ENCODE assay signal across 9 cellular contexts in the genomic region with DNA sequence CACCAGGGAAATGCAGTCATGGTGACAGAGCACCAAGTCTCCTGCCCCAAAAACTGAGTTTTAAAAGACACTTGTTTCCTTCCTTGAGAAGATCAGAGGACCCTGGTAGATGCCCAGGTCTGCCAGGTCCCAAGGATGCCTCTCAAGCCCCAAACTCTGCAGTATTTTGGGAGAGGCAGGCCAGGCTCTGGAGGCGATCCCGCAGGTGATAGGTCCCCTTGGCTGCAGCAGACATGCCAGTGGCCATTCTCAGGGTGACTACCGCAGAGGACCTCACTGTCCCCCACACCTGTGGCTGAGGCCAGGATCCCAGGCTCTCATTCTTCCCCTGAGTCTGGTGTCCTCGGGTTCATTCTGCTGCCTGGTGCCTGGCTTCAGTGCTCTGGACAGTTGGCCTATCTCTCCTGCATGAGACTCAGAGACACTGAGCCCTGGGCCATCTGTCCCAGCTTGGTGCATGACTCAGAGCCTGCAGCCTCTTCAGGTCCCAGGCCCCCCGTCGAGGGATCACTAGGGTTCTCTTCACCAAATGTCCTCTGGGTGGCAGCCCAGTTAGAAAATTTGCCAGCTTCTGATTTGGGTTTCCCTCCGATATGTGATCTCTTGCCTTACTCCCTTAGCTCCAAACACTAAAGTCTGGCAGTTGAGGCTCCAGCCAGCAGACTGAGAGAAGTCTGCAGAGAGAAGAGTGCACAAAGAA. TPM values are rescaled to one million over a fixed set of nuclear protein-coding genes. Genes with fewer than 3 reads are reported as not detected.
A peak's percentile ranks its signal among the peaks of the same experiment; 100 is the strongest.
DNase-seq lines count a peak whose midpoint lies in the region; ATAC-seq and TF ChIP-seq lines count a peak whose summit lies in the region.
"Had no signal": no experiment of that assay in that cellular context is flagged by ENCODE, and none has a peak within 500 bp of the region (broad histone marks: within the 10 kb centered on the region; RNA-seq: fewer than 3 reads in every experiment).

No MANE protein-coding gene starts in this region.

- no peaks in the 10 kb centered on the region for H3K36me3 ChIP-seq in OCI-LY7 (ENCODE audit: insufficient read depth, low read length)

- intact Hi-C loops in Right ventricle myocardium inferior (cut with DNase I) (no loop called here), cardiac septum (cut with DNase I) (no loop called here), OCI-LY7 (cut with micrococcal nuclease; ENCODE audit: unreplicated experiment) (no loop called here)
- intact Hi-C loops in activated T-helper 2 cell treated with anti-CD3 and anti-CD28 coated beads, Interferon-gamma antibody, Interleukin-2, Interleukin-4, amounts not matched to agents 10 μg/mL and 5 μg/mL and 100 μg/mL, durations not matched to agents 14 hours and 24 hours and 36 hours (cut with micrococcal nuclease) = no loop called here

- H3K9me3 Mint-ChIP-seq in type B pancreatic cell = no peaks in the 10 kb centered on the region
- H3K9me3 Mint-ChIP-seq in activated T-helper 2 cell treated with anti-CD3 and anti-CD28 coated beads, Interferon-gamma antibody, Interleukin-2, Interleukin-4, amounts not matched to agents 10 μg/mL and 5 μg/mL and 100 μg/mL, durations not matched to agents 14 hours and 24 hours and 36 hours = no peaks in the 10 kb centered on the region
- H3K9me3 Mint-ChIP-seq: memory B cell had no signal

- no peak overlapping the region for H3K4me2 ChIP-seq in OCI-LY7 (ENCODE audit: low read length)

- H3K27ac ChIP-seq in OCI-LY7 (ENCODE audit: low read depth, low read length, poor library complexity, severe bottlenecking) = no peak overlapping the region

- H3K4me3 ChIP-seq in OCI-LY7 (ENCODE audit: low read depth, low read length, poor library complexity, severe bottlenecking) (no peak overlapping the region), fibroblast of pulmonary artery (replicated peaks; ENCODE audit: low read depth, low read length) (no peak overlapping the region)

- H3K4me3 Mint-ChIP-seq in type B pancreatic cell = no peak overlapping the region
- no peak overlapping the region for H3K4me3 Mint-ChIP-seq in activated T-helper 2 cell treated with anti-CD3 and anti-CD28 coated beads, Interferon-gamma antibody, Interleukin-2, Interleukin-4, amounts not matched to agents 10 μg/mL and 5 μg/mL and 100 μg/mL, durations not matched to agents 14 hours and 24 hours and 36 hours (ENCODE audit: low read depth)
- H3K4me3 Mint-ChIP-seq: memory B cell had no signal

- no peaks in the 10 kb centered on the region for H3K79me2 ChIP-seq in OCI-LY7 (ENCODE audit: insufficient read depth, low read depth, low read length)

- TF ChIP-seq CTCF in OCI-LY7 (conservative IDR thresholded peaks at IDR 0.05; ENCODE audit: low read length) = peak; percentile 66
- TF ChIP-seq CTCF in fibroblast of pulmonary artery (IDR thresholded peaks at IDR 0.05; ENCODE audit: low read length, missing control alignments) = peak; percentile 32
- peak; percentile 33 for TF ChIP-seq CTCF in type B pancreatic cell (conservative IDR thresholded peaks at IDR 0.05)
- no peak for TF ChIP-seq CTCF in GM20000 (IDR thresholded peaks at IDR 0.05; ENCODE audit: extremely low read depth, missing control alignments)

- DNase-seq in Right ventricle myocardium inferior (ENCODE audit: missing footprints) (peak; percentile 61), cardiac septum (ENCODE audit: low spot score) (no peak), OCI-LY7 (ENCODE audit: low spot score) (peak; percentile 35), fibroblast of pulmonary artery (ENCODE audit: low read depth) (peak; percentile 37), type B pancreatic cell (ENCODE audit: extremely low spot score, unreplicated experiment) (no peak), GM20000 (ENCODE audit: low spot score) (no peak)
- DNase-seq in activated T-helper 2 cell treated with anti-CD3 and anti-CD28 coated beads, Interferon-gamma antibody, Interleukin-2, Interleukin-4, amounts not matched to agents 10 μg/mL and 5 μg/mL and 100 μg/mL, durations not matched to agents 14 hours and 24 hours and 36 hours (ENCODE audit: low spot score) = no peak

- CTCF ChIA-PET in OCI-LY7 (lab: Charles Lee; ENCODE audit: unreplicated experiment) = no interaction called here

- no peaks in the 10 kb centered on the region for H3K27me3 Mint-ChIP-seq in type B pancreatic cell
- H3K27me3 Mint-ChIP-seq in activated T-helper 2 cell treated with anti-CD3 and anti-CD28 coated beads, Interferon-gamma antibody, Interleukin-2, Interleukin-4, amounts not matched to agents 10 μg/mL and 5 μg/mL and 100 μg/mL, durations not matched to agents 14 hours and 24 hours and 36 hours (ENCODE audit: low read depth) = peaks cover 8% of the 10 kb centered on the region
- H3K27me3 Mint-ChIP-seq: memory B cell had no signal

- ATAC-seq in Right ventricle myocardium inferior = no peak
- ATAC-seq in esophagus mucosa = no peak

- no peak overlapping the region for H3K27ac Mint-ChIP-seq in type B pancreatic cell
- H3K27ac Mint-ChIP-seq in activated T-helper 2 cell treated with anti-CD3 and anti-CD28 coated beads, Interferon-gamma antibody, Interleukin-2, Interleukin-4, amounts not matched to agents 10 μg/mL and 5 μg/mL and 100 μg/mL, durations not matched to agents 14 hours and 24 hours and 36 hours = no peak overlapping the region
- H3K27ac Mint-ChIP-seq: memory B cell had no signal

- POLR2A ChIA-PET in OCI-LY7 (lab: Charles Lee) = no interaction called here

- peaks cover 19% of the 10 kb centered on the region for H3K4me1 Mint-ChIP-seq in type B pancreatic cell (ENCODE audit: unreplicated experiment)
- H3K4me1 Mint-ChIP-seq in activated T-helper 2 cell treated with anti-CD3 and anti-CD28 coated beads, Interferon-gamma antibody, Interleukin-2, Interleukin-4, amounts not matched to agents 10 μg/mL and 5 μg/mL and 100 μg/mL, durations not matched to agents 14 hours and 24 hours and 36 hours (ENCODE audit: low read depth) = no peaks in the 10 kb centered on the region
- H3K4me1 Mint-ChIP-seq: memory B cell had no signal

- no peaks in the 10 kb centered on the region for H3K9me2 ChIP-seq in OCI-LY7 (ENCODE audit: insufficient read depth, low read length)

- H3K36me3 Mint-ChIP-seq in type B pancreatic cell = no peaks in the 10 kb centered on the region
- H3K36me3 Mint-ChIP-seq in activated T-helper 2 cell treated with anti-CD3 and anti-CD28 coated beads, Interferon-gamma antibody, Interleukin-2, Interleukin-4, amounts not matched to agents 10 μg/mL and 5 μg/mL and 100 μg/mL, durations not matched to agents 14 hours and 24 hours and 36 hours (ENCODE audit: low read depth) = no peaks in the 10 kb centered on the region

- no peaks in the 10 kb centered on the region for H4K20me1 ChIP-seq in OCI-LY7 (ENCODE audit: insufficient read depth, low read length)

- no peaks in the 10 kb centered on the region for H3K9me3 ChIP-seq in OCI-LY7 (ENCODE audit: low read length)

- BruUV-seq in OCI-LY7 (replicated peaks; lab: Mats Ljungman, UMichigan) = no TSS peak

- no peak overlapping the region for H2AFZ ChIP-seq in OCI-LY7 (ENCODE audit: low read length)

- no peaks in the 10 kb centered on the region for H3K4me1 ChIP-seq in OCI-LY7 (ENCODE audit: insufficient read depth, low read length, poor library complexity, severe bottlenecking)

RNA-seq across cellular contexts. Expression of a gene that starts 59.7 kb away (rescaled TPM):
- total RNA-seq in Right ventricle myocardium inferior = 13.1 TPM
- 28.7 TPM for total RNA-seq in cardiac septum
- total RNA-seq in OCI-LY7 (2014; rRNA removed; shearing (Covaris generic)) = 17.2 and 21.1 TPM in 2 replicates
- total RNA-seq in OCI-LY7 (2022) = 16.1 and 23.2 TPM in 2 replicates
- total RNA-seq in type B pancreatic cell (ENCODE audit: low replicate concordance) = 11.1 and 19.7 TPM in 2 replicates
- total RNA-seq in activated T-helper 2 cell treated with anti-CD3 and anti-CD28 coated beads, Interferon-gamma antibody, Interleukin-2, Interleukin-4, amounts not matched to agents 10 μg/mL and 5 μg/mL and 100 μg/mL, durations not matched to agents 14 hours and 24 hours and 36 hours = 1.9 and 2.9 TPM in 2 replicates
- total RNA-seq in esophagus mucosa = 3.1 TPM

Comparison
In these comparisons a context has a peak if more than half of its experiments do, and no peak if none do; other contexts are left out.
1. DNase-seq: peak in Right ventricle myocardium inferior (single experiment), OCI-LY7 (single experiment) and fibroblast of pulmonary artery (single experiment); none in cardiac septum (single experiment), type B pancreatic cell (single experiment), activated T-helper 2 cell treated with anti-CD3 and anti-CD28 coated beads, Interferon-gamma antibody, Interleukin-2, Interleukin-4, amounts not matched to agents 10 μg/mL and 5 μg/mL and 100 μg/mL, durations not matched to agents 14 hours and 24 hours and 36 hours (single experiment) and GM20000 (single experiment).